In genomic region chr14:92922883-92923743, GRCh38 we compare ENCODE assay signal across 1 cellular context.
TF ChIP-seq lines count a peak whose summit lies in the region.

TSS of gene CHGA (plus strand) at chr14:92923150. CDS start at chr14:92923360, 210 bp downstream.

TF ChIP-seq in K562, 482 proteins besides CTCF, POLR2A, EP300 and RAD21 (continued from another document):
- TF ChIP-seq TFAP4 (CRISPR knock-in tag; IDR thresholded peaks at IDR 0.05; ENCODE audit: borderline replicate concordance) (peak; percentile 65; the same call in 1 of the 2 replicates), NFATC3 (IDR thresholded peaks at IDR 0.05) (no peak), SIN3A (IDR thresholded peaks at IDR 0.05; ENCODE audit: borderline replicate concordance in 2 of 2, control insufficient read depth in 1 of 2, low read depth in 2 of 2, low read length in 2 of 2) (0 out of 4 replicates have a peak, but pooled peaks of 1 of the 2 experiments have one; percentile 53), ZBED1 (IDR thresholded peaks at IDR 0.05) (no peak), EHMT2 (IDR thresholded peaks at IDR 0.05) (peak; percentile 94), MXD1 (CRISPR knock-in tag; IDR thresholded peaks at IDR 0.05; ENCODE audit: borderline replicate concordance, poor library complexity, severe bottlenecking) (no peak), ZNF77 (CRISPR knock-in tag; IDR thresholded peaks at IDR 0.05) (no peak), ZNF511 (CRISPR knock-in tag; IDR thresholded peaks at IDR 0.05) (peak; percentile 88; the same call in 1 of the 2 replicates), CREM (IDR thresholded peaks at IDR 0.05; ENCODE audit: low read depth) (peak; percentile 22; the same call in 1 of the 2 replicates), ZNF347 (CRISPR knock-in tag; IDR thresholded peaks at IDR 0.05; ENCODE audit: low read depth) (no peak), PHB (CRISPR knock-in tag; IDR thresholded peaks at IDR 0.05) (no peak), NCOA1 (IDR thresholded peaks at IDR 0.05; ENCODE audit: low read depth) (no peak), FOXO4 (CRISPR knock-in tag; IDR thresholded peaks at IDR 0.05) (no peak), NCOA2 (IDR thresholded peaks at IDR 0.05; ENCODE audit: partially characterized antibody in 2 of 2) (no peak), USF2 (CRISPR knock-in tag; IDR thresholded peaks at IDR 0.05) (peak; percentile 28; the same call in 1 of the 2 replicates), ZBTB1 (CRISPR knock-in tag; IDR thresholded peaks at IDR 0.05; ENCODE audit: borderline replicate concordance, low read depth) (0 out of 2 replicates have a peak, but pooled peaks have one; percentile 24), AFF4 (CRISPR knock-in tag; IDR thresholded peaks at IDR 0.05) (0 out of 2 replicates have a peak, but pooled peaks have one; percentile 36), REST (CRISPR knock-in tag; IDR thresholded peaks at IDR 0.05; ENCODE audit: low read depth) (peak; percentile 98), XRCC5 (IDR thresholded peaks at IDR 0.05; ENCODE audit: low read depth, low read length) (0 out of 2 replicates have a peak, but pooled peaks have one; percentile 47), BDP1 (IDR thresholded peaks at IDR 0.05; ENCODE audit: insufficient read depth, insufficient read length) (no peak)
